9 cellular contexts compared by ENCODE assay signal in genomic region chr9:129485140-129485758, GRCh38.
DNase-seq lines count a peak whose midpoint lies in the region; ATAC-seq and TF ChIP-seq lines count a peak whose summit lies in the region.
"Had no signal": no experiment of that assay in that cellular context is flagged by ENCODE, and none has a peak within 500 bp of the region (broad histone marks: within the 10 kb centered on the region; RNA-seq: fewer than 3 reads in every experiment).

No MANE protein-coding gene starts in this region.

- no peak overlapping the region for H3K4me3 Mint-ChIP-seq in Calu3 (ENCODE audit: low read depth, unreplicated experiment)
- peak overlapping the region; percentile 49 for H3K4me3 Mint-ChIP-seq in glutamatergic neuron (ENCODE audit: unreplicated experiment)

- no TSS peak for BruUV-seq in Calu3 (replicated peaks; lab: Mats Ljungman, UMichigan)

- H3K27ac Mint-ChIP-seq in Calu3 (ENCODE audit: unreplicated experiment) (peak overlapping the region; percentile 98), glutamatergic neuron (ENCODE audit: unreplicated experiment) (peak overlapping the region; percentile 98)

- ATAC-seq in gastrocnemius medialis (no peak), GM21390 (IDR thresholded peaks at IDR 0.05; ENCODE audit: unreplicated experiment) (no peak), HG02571 (IDR thresholded peaks at IDR 0.05; ENCODE audit: unreplicated experiment) (no peak)

- H3K4me1 Mint-ChIP-seq in Calu3 (ENCODE audit: low read depth, unreplicated experiment) (peaks cover 60% of the 10 kb centered on the region), glutamatergic neuron (ENCODE audit: low read depth, unreplicated experiment) (peaks cover 43% of the 10 kb centered on the region)

- DNase-seq in Calu3 (no peak), WERI-Rb-1 (peak; percentile 58), glutamatergic neuron (no peak), gastrocnemius medialis (no peak), erythroblast (lab: John Stamatoyannopoulos, UW) (no peak), CD1c-positive myeloid dendritic cell (ENCODE audit: extremely low spot score) (no peak)
- DNase-seq: stimulated activated CD4-positive, alpha-beta T cell treated with anti-CD3 and anti-CD28 coated beads, Interleukin-4, amount 100 ng/mL, for 4 hours had no signal

- no peaks in the 10 kb centered on the region for H3K9me3 ChIP-seq in WERI-Rb-1 (ENCODE audit: severe bottlenecking)
- no peaks in the 10 kb centered on the region for H3K9me3 ChIP-seq in gastrocnemius medialis

- peaks cover 42 to 44% of the 10 kb centered on the region in 2 donors for H3K4me1 ChIP-seq in gastrocnemius medialis

- H3K9me3 Mint-ChIP-seq in Calu3 (ENCODE audit: low read depth, unreplicated experiment) (no peaks in the 10 kb centered on the region), glutamatergic neuron (ENCODE audit: unreplicated experiment) (peaks cover 15% of the 10 kb centered on the region)

- intact Hi-C loops in Calu3 (cut with micrococcal nuclease; ENCODE audit: unreplicated experiment) (loop anchor here (5.0 to 10.0 kb wide), 4 partner anchors 70 to 343 kb away; partner anchors contain the start of gene IER5L), gastrocnemius medialis (cut with DNase I; ENCODE audit: low total_unique reads) (no loop called here)

- H3K36me3 ChIP-seq in WERI-Rb-1 = no peaks in the 10 kb centered on the region
- H3K36me3 ChIP-seq in gastrocnemius medialis = no peaks in the 10 kb centered on the region

- H3K4me3 ChIP-seq in WERI-Rb-1 (ENCODE audit: low read depth, low read length) (peak overlapping the region; percentile 0; the same call in 1 of the 2 replicates), gastrocnemius medialis (no peak overlapping the region)

- H3K27me3 ChIP-seq in WERI-Rb-1 (ENCODE audit: insufficient read depth, low read depth, severe bottlenecking) (no peaks in the 10 kb centered on the region), gastrocnemius medialis (no peaks in the 10 kb centered on the region)

- H3K27me3 Mint-ChIP-seq in Calu3 (ENCODE audit: unreplicated experiment) = no peaks in the 10 kb centered on the region
- H3K27me3 Mint-ChIP-seq in glutamatergic neuron (ENCODE audit: unreplicated experiment) = peaks cover 12% of the 10 kb centered on the region

- TF ChIP-seq POLR2A in gastrocnemius medialis (IDR thresholded peaks at IDR 0.05) = no peak
- TF ChIP-seq POLR2A in erythroblast (IDR thresholded peaks at IDR 0.05; ENCODE audit: low read length) = no peak

- peak overlapping the region; percentile 99 for H3K27ac ChIP-seq in WERI-Rb-1
- peak overlapping the region; percentile 96 to 99 (median 98) for H3K27ac ChIP-seq in gastrocnemius medialis

- CTCF ChIA-PET in Calu3 (lab: Charles Lee) = interaction anchor here (0.7 kb wide), 2 partner anchors 15 to 308 kb away, joined by 4 read pairs; no protein-coding TSS in a partner anchor

- TF ChIP-seq CTCF in Calu3 (IDR thresholded peaks at IDR 0.05; ENCODE audit: unreplicated experiment) (no peak), WERI-Rb-1 (IDR thresholded peaks at IDR 0.05; ENCODE audit: low read depth, low read length) (no peak), glutamatergic neuron (IDR thresholded peaks at IDR 0.05; ENCODE audit: partially characterized antibody, unreplicated experiment) (no peak), gastrocnemius medialis (IDR thresholded peaks at IDR 0.05 in 4 of 5, conservative IDR thresholded peaks at IDR 0.05 in 1 of 5) (no peak)

- in situ Hi-C loops in gastrocnemius medialis (cut with MboI; ENCODE audit: low sequenced_read_pairs in 4 of 4) = loop anchor here in 3 of 4 donors (10.0 to 25.0 kb wide), 3 partner anchors 70 to 348 kb away; no protein-coding TSS in a partner anchor

- H3K36me3 Mint-ChIP-seq in Calu3 (ENCODE audit: insufficient read depth, unreplicated experiment) (peaks cover 74% of the 10 kb centered on the region), glutamatergic neuron (ENCODE audit: unreplicated experiment) (no peaks in the 10 kb centered on the region)
